Comparison of ENCODE assay signal across 1 cellular context in genomic region chr3:141078200-141078599, GRCh38.
TF ChIP-seq lines count a peak whose summit lies in the region.

No MANE protein-coding gene starts in this region.

TF ChIP-seq in K562, 482 proteins besides CTCF, POLR2A, EP300 and RAD21:
- no peak for TF ChIP-seq IFI16 (CRISPR knock-in tag; IDR thresholded peaks at IDR 0.05)
- TF ChIP-seq ZNF408 (CRISPR knock-in tag; IDR thresholded peaks at IDR 0.05; ENCODE audit: low read depth): no peak
- 0 out of 2 replicates have a peak, but pooled peaks have one; percentile 21 for TF ChIP-seq EZH2 (IDR thresholded peaks at IDR 0.05; ENCODE audit: borderline replicate concordance, low read depth, low read length)
- TF ChIP-seq ATF7 (IDR thresholded peaks at IDR 0.05): no peak
TF ChIP-seq in K562: peak in this region for 1.
